Comparison of ENCODE assay signal across 8 cellular contexts in genomic region chr2:131529864-131530445, GRCh38. TPM values are rescaled to one million over a fixed set of nuclear protein-coding genes. Genes with fewer than 3 reads are reported as not detected.
"Had no signal": no experiment of that assay in that cellular context is flagged by ENCODE, and none has a peak within 500 bp of the region (broad histone marks: within the 10 kb centered on the region; RNA-seq: fewer than 3 reads in every experiment).

No MANE protein-coding gene starts in this region.

RNA-seq across cellular contexts. Expression of gene TUBA3D, which starts 54.0 kb away (rescaled TPM):
- total RNA-seq: activated CD8-positive, alpha-beta memory T cell treated with anti-CD3 and anti-CD28 coated beads, Interleukin-2, amount 10 ng/mL, durations not matched to agents 7 days and 5 days; aorta; bronchial epithelial cell; left lung; mucosa of gallbladder; smooth muscle cell; subcutaneous adipose tissue; transverse colon had no signal
